ENCODE assay signal across 8 cellular contexts in the genomic region with DNA sequence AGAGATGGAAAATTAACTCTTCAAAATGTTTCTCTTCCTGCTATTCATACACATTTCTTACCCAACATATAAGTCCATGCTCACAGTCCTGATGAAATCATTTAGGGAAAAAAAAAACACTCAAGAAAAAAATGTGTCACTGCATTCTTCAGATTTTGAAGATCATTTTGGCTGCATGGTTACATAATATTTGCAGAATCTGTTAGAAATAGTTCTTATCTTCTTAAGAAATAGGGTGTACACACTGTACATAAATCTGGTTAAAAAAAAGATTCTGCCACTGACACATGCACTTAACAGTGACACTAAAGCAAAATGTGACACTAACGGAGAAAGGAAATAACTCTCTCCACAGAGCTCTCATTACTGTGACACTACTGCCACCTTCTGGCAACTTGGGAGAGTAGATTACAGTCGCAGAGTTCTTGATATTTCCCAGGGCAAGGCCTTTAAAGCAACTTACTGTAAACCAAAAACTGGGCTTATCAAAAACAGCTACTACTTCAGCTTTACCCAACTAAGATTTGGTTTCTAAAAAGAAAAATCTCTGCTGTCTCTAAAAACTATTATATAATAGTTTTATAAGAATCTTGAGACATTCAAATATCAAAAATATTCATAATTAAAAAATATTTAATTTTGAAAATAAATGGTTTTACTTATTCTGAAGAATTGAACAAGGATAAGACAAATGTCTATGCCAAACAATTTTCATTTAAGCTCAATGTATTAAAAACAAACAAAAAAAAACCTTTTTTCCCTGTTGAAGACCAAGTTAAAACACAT.
A peak's percentile ranks its signal among the peaks of the same experiment; 100 is the strongest.
DNase-seq lines count a peak whose midpoint lies in the region; ATAC-seq and TF ChIP-seq lines count a peak whose summit lies in the region.

No MANE protein-coding gene starts in this region.

- H3K4me3 ChIP-seq in thyroid gland (replicated peaks in 1 of 3): no peak overlapping the region

- peak; percentile 42 to 86 (median 80) for TF ChIP-seq CTCF in thyroid gland (IDR thresholded peaks at IDR 0.05)

- no peaks in the 10 kb centered on the region for H3K9me3 Mint-ChIP-seq in activated CD4-positive, alpha-beta memory T cell treated with anti-CD3 and anti-CD28 coated beads, Interleukin-2, amount 10 ng/mL, durations not matched to agents 7 days and 5 days
- H3K9me3 Mint-ChIP-seq in natural killer cell treated with Interleukin-12 subunit alpha and Interleukin-12 subunit beta and Interleukin-15 and Interleukin-18, amount 100 ng/mL, for 72 hours: no peaks in the 10 kb centered on the region

- H3K27ac ChIP-seq in thyroid gland: no peak overlapping the region

- peak overlapping the region; percentile 8 for H3K27ac Mint-ChIP-seq in activated CD4-positive, alpha-beta memory T cell treated with anti-CD3 and anti-CD28 coated beads, Interleukin-2, amount 10 ng/mL, durations not matched to agents 7 days and 5 days
- peak overlapping the region in 1 of 2 donors; percentile 80 for H3K27ac Mint-ChIP-seq in natural killer cell treated with Interleukin-12 subunit alpha and Interleukin-12 subunit beta and Interleukin-15 and Interleukin-18, amount 100 ng/mL, for 72 hours

- no peak for TF ChIP-seq POLR2A in thyroid gland (IDR thresholded peaks at IDR 0.05)

- WGBS in thyroid gland, 2 donors: 3 to 4% methylated on average over 2 of the region's 2 CpGs

- H3K36me3 ChIP-seq in thyroid gland: peaks cover 0 to 3% of the 10 kb centered on the region in 2 donors

- DNase-seq in DMS79 (lab: John Stamatoyannopoulos, UW): peak; percentile 78
- peak; percentile 48 for DNase-seq in HS-5 (ENCODE audit: low read depth)
- DNase-seq in NCI-H82 (lab: John Stamatoyannopoulos, UW): peak; percentile 94
- DNase-seq in activated CD4-positive, alpha-beta memory T cell treated with anti-CD3 and anti-CD28 coated beads, Interleukin-2, amount 10 ng/mL, durations not matched to agents 7 days and 5 days: peak; percentile 67
- DNase-seq in natural killer cell treated with Interleukin-12 subunit alpha and Interleukin-12 subunit beta and Interleukin-15 and Interleukin-18, amount 100 ng/mL, for 72 hours (ENCODE audit: low spot score): peak; percentile 78
- DNase-seq in thyroid gland: peak; percentile 43 to 52

- no peaks in the 10 kb centered on the region for H3K27me3 ChIP-seq in thyroid gland

- POLR2A ChIA-PET in activated CD4-positive, alpha-beta memory T cell treated with anti-CD3 and anti-CD28 coated beads, Interleukin-2, amount 10 ng/mL, durations not matched to agents 7 days and 5 days (lab: Charles Lee): interaction anchor here (1.0 to 1.6 kb wide), 3 partner anchors 19 to 96 kb away, joined by 3 to 5 read pairs (median 3); no protein-coding TSS in a partner anchor

- peaks cover 6 to 13% of the 10 kb centered on the region in 2 donors for H3K4me1 ChIP-seq in thyroid gland

- H3K4me1 Mint-ChIP-seq in activated CD4-positive, alpha-beta memory T cell treated with anti-CD3 and anti-CD28 coated beads, Interleukin-2, amount 10 ng/mL, durations not matched to agents 7 days and 5 days: peaks cover 28% of the 10 kb centered on the region
- peaks cover 19% of the 10 kb centered on the region in 2 donors for H3K4me1 Mint-ChIP-seq in natural killer cell treated with Interleukin-12 subunit alpha and Interleukin-12 subunit beta and Interleukin-15 and Interleukin-18, amount 100 ng/mL, for 72 hours (ENCODE audit: low read depth in 2 of 2)

- intact Hi-C loops in thyroid gland (cut with DNase I): no loop called here

- H3K27me3 Mint-ChIP-seq in activated CD4-positive, alpha-beta memory T cell treated with anti-CD3 and anti-CD28 coated beads, Interleukin-2, amount 10 ng/mL, durations not matched to agents 7 days and 5 days: no peaks in the 10 kb centered on the region
- H3K27me3 Mint-ChIP-seq in natural killer cell treated with Interleukin-12 subunit alpha and Interleukin-12 subunit beta and Interleukin-15 and Interleukin-18, amount 100 ng/mL, for 72 hours: no peaks in the 10 kb centered on the region

- H3K4me3 Mint-ChIP-seq in activated CD4-positive, alpha-beta memory T cell treated with anti-CD3 and anti-CD28 coated beads, Interleukin-2, amount 10 ng/mL, durations not matched to agents 7 days and 5 days: no peak overlapping the region
- H3K4me3 Mint-ChIP-seq in natural killer cell treated with Interleukin-12 subunit alpha and Interleukin-12 subunit beta and Interleukin-15 and Interleukin-18, amount 100 ng/mL, for 72 hours: no peak overlapping the region

- CTCF ChIA-PET in activated CD4-positive, alpha-beta memory T cell treated with anti-CD3 and anti-CD28 coated beads, Interleukin-2, amount 10 ng/mL, durations not matched to agents 7 days and 5 days (lab: Charles Lee): interaction anchor here (0.8 to 8.0 kb wide), 20 partner anchors 9 to 144 kb away, joined by 3 to 94 read pairs (median 4); partner anchors contain the start of genes BCL11B, CCNK and SETD3

- H3K36me3 Mint-ChIP-seq in activated CD4-positive, alpha-beta memory T cell treated with anti-CD3 and anti-CD28 coated beads, Interleukin-2, amount 10 ng/mL, durations not matched to agents 7 days and 5 days (ENCODE audit: low read depth): peaks cover 27% of the 10 kb centered on the region
- H3K36me3 Mint-ChIP-seq in natural killer cell treated with Interleukin-12 subunit alpha and Interleukin-12 subunit beta and Interleukin-15 and Interleukin-18, amount 100 ng/mL, for 72 hours: no peaks in the 10 kb centered on the region

- ATAC-seq in GM21423 (IDR thresholded peaks at IDR 0.05; ENCODE audit: unreplicated experiment): peak; percentile 88
- peak; percentile 83 for ATAC-seq in esophagus mucosa
- ATAC-seq in natural killer cell treated with Interleukin-12 subunit alpha and Interleukin-12 subunit beta and Interleukin-15 and Interleukin-18, amount 100 ng/mL, for 72 hours: peak; percentile 87 to 91

- no peaks in the 10 kb centered on the region for H3K9me3 ChIP-seq in thyroid gland
